9 cellular contexts compared by ENCODE assay signal in genomic region chr2:240432820-240433801, GRCh38. TPM values are rescaled to one million over a fixed set of nuclear protein-coding genes. Genes with fewer than 3 reads are reported as not detected.
DNase-seq lines count a peak whose midpoint lies in the region; ATAC-seq and TF ChIP-seq lines count a peak whose summit lies in the region.
"Had no signal": no experiment of that assay in that cellular context is flagged by ENCODE, and none has a peak within 500 bp of the region (broad histone marks: within the 10 kb centered on the region; RNA-seq: fewer than 3 reads in every experiment).

No MANE protein-coding gene starts in this region.

- no peaks in the 10 kb centered on the region for H3K79me2 ChIP-seq in OCI-LY7 (ENCODE audit: insufficient read depth, low read depth, low read length)

- peaks cover 2% of the 10 kb centered on the region; the same call in 1 of the 2 replicates for H4K20me1 ChIP-seq in OCI-LY7 (ENCODE audit: insufficient read depth, low read length)

- H3K4me3 Mint-ChIP-seq in HFFc6, result peak overlapping the region; percentile 92
- peak overlapping the region; percentile 44 for H3K4me3 Mint-ChIP-seq in activated CD8-positive, alpha-beta T cell treated with anti-CD3 and anti-CD28 coated beads, Interleukin-2, amount 10 ng/mL, durations not matched to agents 7 days and 5 days

- no peaks in the 10 kb centered on the region for H3K9me3 ChIP-seq in skeletal muscle satellite cell (replicated peaks; ENCODE audit: low read length)
- no peaks in the 10 kb centered on the region for H3K9me3 ChIP-seq in OCI-LY7 (ENCODE audit: low read length)

- no peaks in the 10 kb centered on the region for H3K36me3 Mint-ChIP-seq in HFFc6 (ENCODE audit: low read depth)
- H3K36me3 Mint-ChIP-seq in activated CD8-positive, alpha-beta T cell treated with anti-CD3 and anti-CD28 coated beads, Interleukin-2, amount 10 ng/mL, durations not matched to agents 7 days and 5 days (ENCODE audit: low read depth), result no peaks in the 10 kb centered on the region

- H3K9me3 Mint-ChIP-seq in HFFc6, result no peaks in the 10 kb centered on the region
- H3K9me3 Mint-ChIP-seq in activated CD8-positive, alpha-beta T cell treated with anti-CD3 and anti-CD28 coated beads, Interleukin-2, amount 10 ng/mL, durations not matched to agents 7 days and 5 days (ENCODE audit: insufficient read depth), result no peaks in the 10 kb centered on the region

- H3K27ac ChIP-seq in OCI-LY7 (ENCODE audit: low read depth, low read length, poor library complexity, severe bottlenecking), result no peak overlapping the region
- H3K27ac ChIP-seq: cardiac muscle cell, KMS-11 had no signal

- TF ChIP-seq CTCF in HFFc6 (IDR thresholded peaks at IDR 0.05), result no peak
- no peak for TF ChIP-seq CTCF in OCI-LY7 (conservative IDR thresholded peaks at IDR 0.05; ENCODE audit: low read length)
- no peak for TF ChIP-seq CTCF in GM20000 (IDR thresholded peaks at IDR 0.05; ENCODE audit: extremely low read depth, missing control alignments)

- no peak overlapping the region for H3K9ac ChIP-seq in skeletal muscle satellite cell (ENCODE audit: low read depth, low read length)
- H3K9ac ChIP-seq: KMS-11 had no signal

- H3K9me2 ChIP-seq in OCI-LY7 (ENCODE audit: insufficient read depth, low read length), result no peaks in the 10 kb centered on the region

- H3K27ac Mint-ChIP-seq in HFFc6, result peak overlapping the region; percentile 92
- H3K27ac Mint-ChIP-seq in activated CD8-positive, alpha-beta T cell treated with anti-CD3 and anti-CD28 coated beads, Interleukin-2, amount 10 ng/mL, durations not matched to agents 7 days and 5 days, result peak overlapping the region; percentile 36

- no peak overlapping the region for H2AFZ ChIP-seq in OCI-LY7 (ENCODE audit: low read length)

- H3K4me1 Mint-ChIP-seq in HFFc6 (ENCODE audit: low read depth), result peaks cover 47% of the 10 kb centered on the region
- H3K4me1 Mint-ChIP-seq in activated CD8-positive, alpha-beta T cell treated with anti-CD3 and anti-CD28 coated beads, Interleukin-2, amount 10 ng/mL, durations not matched to agents 7 days and 5 days (ENCODE audit: low read depth), result peaks cover 18% of the 10 kb centered on the region

- no peaks in the 10 kb centered on the region for H3K27me3 ChIP-seq in skeletal muscle satellite cell (ENCODE audit: control insufficient read depth, insufficient read depth, low read length)

- no peak for ATAC-seq in activated CD8-positive, alpha-beta T cell treated with anti-CD3 and anti-CD28 coated beads, Interleukin-2, amount 10 ng/mL, durations not matched to agents 7 days and 5 days
- no peak for ATAC-seq in left cardiac atrium
- ATAC-seq in HG03354 (IDR thresholded peaks at IDR 0.05; ENCODE audit: poor library complexity, severe bottlenecking, unreplicated experiment), result no peak

- H3K4me1 ChIP-seq in skeletal muscle satellite cell (ENCODE audit: control insufficient read depth, insufficient read depth, low read length) (peaks cover 32% of the 10 kb centered on the region), OCI-LY7 (ENCODE audit: insufficient read depth, low read length, poor library complexity, severe bottlenecking) (peaks cover 6% of the 10 kb centered on the region)

- H3K36me3 ChIP-seq in skeletal muscle satellite cell (ENCODE audit: insufficient read depth, low read length), result no peaks in the 10 kb centered on the region
- no peaks in the 10 kb centered on the region for H3K36me3 ChIP-seq in OCI-LY7 (ENCODE audit: insufficient read depth, low read length)
- H3K36me3 ChIP-seq: cardiac muscle cell had no signal

- CTCF ChIA-PET in activated CD8-positive, alpha-beta T cell treated with anti-CD3 and anti-CD28 coated beads, Interleukin-2, amount 10 ng/mL, durations not matched to agents 7 days and 5 days (lab: Charles Lee), result no interaction called here
- CTCF ChIA-PET in OCI-LY7 (lab: Charles Lee; ENCODE audit: unreplicated experiment), result no interaction called here

- DNase-seq in HFFc6 (no peak), left cardiac atrium (peak; percentile 23), OCI-LY7 (ENCODE audit: low spot score) (no peak), GM20000 (ENCODE audit: low spot score) (no peak)
- no peak for DNase-seq in activated CD8-positive, alpha-beta T cell treated with anti-CD3 and anti-CD28 coated beads, Interleukin-2, amount 10 ng/mL, durations not matched to agents 7 days and 5 days

- no peak overlapping the region for H3K4me3 ChIP-seq in skeletal muscle satellite cell (ENCODE audit: low read length)
- H3K4me3 ChIP-seq in OCI-LY7 (ENCODE audit: low read depth, low read length, poor library complexity, severe bottlenecking), result no peak overlapping the region
- H3K4me3 ChIP-seq: cardiac muscle cell had no signal

- POLR2A ChIA-PET in activated CD8-positive, alpha-beta T cell treated with anti-CD3 and anti-CD28 coated beads, Interleukin-2, amount 10 ng/mL, durations not matched to agents 7 days and 5 days (lab: Charles Lee), result no interaction called here
- POLR2A ChIA-PET in OCI-LY7 (lab: Charles Lee), result no interaction called here

- BruUV-seq in OCI-LY7 (replicated peaks; lab: Mats Ljungman, UMichigan), result no TSS peak

- intact Hi-C loops in left cardiac atrium (cut with DNase I), result loop anchor here (10.0 kb wide), 2 partner anchors 48 to 128 kb away; no protein-coding TSS in a partner anchor
- intact Hi-C loops in OCI-LY7 (cut with micrococcal nuclease; ENCODE audit: unreplicated experiment), result loop anchor here (10.0 kb wide), 1 partner anchor 408 kb away; the partner anchor contains the start of gene NDUFA10

- H3K4me2 ChIP-seq in skeletal muscle satellite cell (ENCODE audit: low read length) (peak overlapping the region; percentile 78), OCI-LY7 (ENCODE audit: low read length) (no peak overlapping the region)
- H3K4me2 ChIP-seq: KMS-11 had no signal

- H3K27me3 Mint-ChIP-seq in HFFc6 (ENCODE audit: insufficient read depth), result peaks cover 4% of the 10 kb centered on the region
- peaks cover 19% of the 10 kb centered on the region for H3K27me3 Mint-ChIP-seq in activated CD8-positive, alpha-beta T cell treated with anti-CD3 and anti-CD28 coated beads, Interleukin-2, amount 10 ng/mL, durations not matched to agents 7 days and 5 days (ENCODE audit: low read depth)

RNA-seq across cellular contexts. Expression of gene GPC1, which starts 2.4 kb away (rescaled TPM):
- 100 to 1,000 TPM; 315 to 403 (median 350) TPM for total RNA-seq in HFFc6 (2021; fragmentation: NEBNext Ultra II Directional; extraction: Animal tissue kit (Norgen Biotek cat#: 25700))
- total RNA-seq in activated CD8-positive, alpha-beta T cell treated with anti-CD3 and anti-CD28 coated beads, Interleukin-2, amount 10 ng/mL, durations not matched to agents 7 days and 5 days, result 1 to 10 TPM; 4.4 to 5.7 TPM
- total RNA-seq in left cardiac atrium, result 10 to 100 TPM; 74.6 to 78.4 TPM
- 102 and 105 TPM in 2 replicates for total RNA-seq in skeletal muscle satellite cell (2012; rRNA removed)
- total RNA-seq in OCI-LY7 (2014; rRNA removed; shearing (Covaris generic)), result 1.4 and 2.4 TPM in 2 replicates
- 3.0 and 4.0 TPM in 2 replicates for total RNA-seq in OCI-LY7 (2022)

Comparison
In these comparisons a context has a peak if more than half of its experiments do, and no peak if none do; other contexts are left out.
1. RNA of gene GPC1, which starts 2.4 kb away (total RNA-seq): 315 to 403 TPM in HFFc6 and 74.6 to 78.4 TPM in left cardiac atrium; 4.4 to 5.7 TPM in activated CD8-positive, alpha-beta T cell treated with anti-CD3 and anti-CD28 coated beads, Interleukin-2, amount 10 ng/mL, durations not matched to agents 7 days and 5 days and 1.4 to 4.0 TPM in OCI-LY7; every median in the first group is over 10 times any median in the second.